Comparison of ENCODE assay signal across 8 cellular contexts in genomic region chr1:67646145-67647035, GRCh38. TPM values are rescaled to one million over a fixed set of nuclear protein-coding genes. Genes with fewer than 3 reads are reported as not detected.
A peak's percentile ranks its signal among the peaks of the same experiment; 100 is the strongest.
DNase-seq lines count a peak whose midpoint lies in the region; ATAC-seq and TF ChIP-seq lines count a peak whose summit lies in the region.

No MANE protein-coding gene starts in this region.

- H3K23ac ChIP-seq in H9 (ENCODE audit: insufficient read length, low read depth, low read length): no peak overlapping the region

- H3K14ac ChIP-seq in H9 (ENCODE audit: insufficient read depth, low read length): no peak overlapping the region

- H3K4me2 ChIP-seq in H9 (ENCODE audit: insufficient read depth, insufficient read length, low read length): no peak overlapping the region

- peaks cover 7 to 8% of the 10 kb centered on the region in 2 experiments for H3K4me1 Mint-ChIP-seq in H9

- H4K20me1 ChIP-seq in H9 (ENCODE audit: control insufficient read depth, insufficient read depth, insufficient read length): no peaks in the 10 kb centered on the region

- no peaks in the 10 kb centered on the region for H3K9me3 Mint-ChIP-seq in H9

- TF ChIP-seq CTCF in H9 (conservative IDR thresholded peaks at IDR 0.05): no peak

- no peak overlapping the region for H3K18ac ChIP-seq in H9 (ENCODE audit: insufficient read length, low read depth, low read length)

- no peak overlapping the region for H3K9ac ChIP-seq in H9 (ENCODE audit: extremely low read depth, insufficient read length, low read length)

- H3K4me3 Mint-ChIP-seq in H9: no peak overlapping the region

- no peak overlapping the region for H2BK15ac ChIP-seq in H9 (ENCODE audit: low read depth, low read length)

- H3K27me3 Mint-ChIP-seq in H9 (ENCODE audit: low read depth): no peaks in the 10 kb centered on the region; the same call in 1 of the 2 replicates

- no peak overlapping the region for H3K56ac ChIP-seq in H9 (ENCODE audit: insufficient read length, low read depth, low read length)

- no peak overlapping the region for H2AK5ac ChIP-seq in H9 (ENCODE audit: insufficient read length, low read length)

- H4K5ac ChIP-seq in H9 (ENCODE audit: insufficient read length, low read depth, low read length): no peak overlapping the region

- H3T11ph ChIP-seq in H9 (ENCODE audit: low read length): no peak overlapping the region

- H3K4ac ChIP-seq in H9 (ENCODE audit: low read depth, low read length): no peak overlapping the region

- no peaks in the 10 kb centered on the region for H3K9me3 ChIP-seq in H9 (ENCODE audit: control insufficient read depth, low read depth, low read length)

- H2BK5ac ChIP-seq in H9 (ENCODE audit: insufficient read length, low read length): no peak overlapping the region

- ATAC-seq in HG03354 (IDR thresholded peaks at IDR 0.05; ENCODE audit: poor library complexity, severe bottlenecking, unreplicated experiment) (no peak), HG02840 (IDR thresholded peaks at IDR 0.05; ENCODE audit: low FRiP score, unreplicated experiment) (no peak)

- no peaks in the 10 kb centered on the region for H3K27me3 ChIP-seq in H9 (ENCODE audit: insufficient read depth, low read length)

- H3K79me1 ChIP-seq in H9 (ENCODE audit: insufficient read depth, low read depth, low read length, poor library complexity, severe bottlenecking): no peaks in the 10 kb centered on the region

- no peaks in the 10 kb centered on the region for H3K4me1 ChIP-seq in H9 (ENCODE audit: insufficient read depth, low read length)

- H2BK12ac ChIP-seq in H9 (ENCODE audit: insufficient read length, low read depth, low read length): no peak overlapping the region

- H2BK20ac ChIP-seq in H9 (ENCODE audit: low read depth, low read length, poor library complexity, severe bottlenecking): no peak overlapping the region

- H3K23me2 ChIP-seq in H9 (ENCODE audit: insufficient read length, low read depth, low read length, poor library complexity, severe bottlenecking): no peaks in the 10 kb centered on the region

- no CpG with 5 or more reads among the region's 3 CpGs for WGBS in H9 (ENCODE audit: extremely low coverage, insufficient read length, low lambda C conversion rate)

- H2BK120ac ChIP-seq in H9 (ENCODE audit: low read depth, low read length, poor library complexity, severe bottlenecking): no peak overlapping the region

- no peak overlapping the region for H4K91ac ChIP-seq in H9 (ENCODE audit: insufficient read length, low read depth, low read length)

- H3K79me2 ChIP-seq in H9 (ENCODE audit: insufficient read depth, low read length): no peaks in the 10 kb centered on the region

- no peak overlapping the region for H4K8ac ChIP-seq in H9 (replicated peaks; ENCODE audit: insufficient read length, low read depth, low read length)

- H3K36me3 Mint-ChIP-seq in H9 (ENCODE audit: insufficient read depth in 1 of 3, low read depth in 3 of 3): no peaks in the 10 kb centered on the region

- H2AFZ ChIP-seq in H9 (ENCODE audit: low read length): no peak overlapping the region

- DNase-seq in HuH-7 (ENCODE audit: low spot score) (peak; percentile 25), NCI-H82 (lab: John Stamatoyannopoulos, UW) (peak; percentile 95), fibroblast of peridontal ligament (ENCODE audit: extremely low read depth) (peak; percentile 81), smooth muscle cell of the brain vasculature (ENCODE audit: low read depth, low spot score) (peak; percentile 24), H9 (no peak)
- no peak for DNase-seq in stimulated activated CD4-positive, alpha-beta T cell treated with anti-CD3 and anti-CD28 coated beads, Interleukin-2, amount 100 ng/mL, for 48 hours

- H3K27ac ChIP-seq in H9 (ENCODE audit: insufficient read length, low read depth, low read length): no peak overlapping the region

- H3K27ac Mint-ChIP-seq in H9: no peak overlapping the region

RNA-seq across cellular contexts. Expression of gene GADD45A, which starts 38.6 kb away (rescaled TPM):
- 22.8 and 25.0 TPM in 2 replicates for total RNA-seq in H9 (2021)

Comparison
In these comparisons a context has a peak if more than half of its experiments do, and no peak if none do; other contexts are left out.
1. DNase-seq: peak in HuH-7 (single experiment), NCI-H82 (single experiment), fibroblast of peridontal ligament (single experiment) and smooth muscle cell of the brain vasculature (single experiment); none in H9 (single experiment) and stimulated activated CD4-positive, alpha-beta T cell treated with anti-CD3 and anti-CD28 coated beads, Interleukin-2, amount 100 ng/mL, for 48 hours (0 of 2).